27 cellular contexts compared by ENCODE assay signal in the genomic region with DNA sequence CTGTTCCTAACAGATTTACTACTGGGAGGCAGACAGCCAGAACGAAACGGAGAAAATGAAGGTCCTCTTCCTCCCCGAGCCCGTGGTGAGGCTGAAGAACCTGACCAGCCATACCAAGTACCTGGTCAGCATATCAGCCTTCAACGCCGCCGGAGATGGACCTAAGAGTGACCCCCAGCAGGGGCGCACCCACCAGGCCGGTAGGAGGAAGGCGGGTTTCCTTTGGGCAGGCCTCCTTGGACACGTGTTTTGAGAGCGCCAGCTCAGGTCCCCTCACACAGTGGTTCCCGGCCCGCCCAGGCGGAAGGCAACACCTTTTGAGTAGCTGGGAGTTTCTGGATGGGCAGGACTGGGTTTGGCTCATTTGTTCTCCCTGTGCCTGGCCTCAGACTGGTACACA.
"Had no signal": no experiment of that assay in that cellular context is flagged by ENCODE, and none has a peak within 500 bp of the region (broad histone marks: within the 10 kb centered on the region; RNA-seq: fewer than 3 reads in every experiment).

No MANE protein-coding gene starts in this region.

- H3K9me3 Mint-ChIP-seq: memory B cell; natural killer cell; stimulated activated effector memory CD8-positive, alpha-beta T cell treated with anti-CD3 and anti-CD28 coated beads, Interleukin-12 subunit alpha, Interleukin-12 subunit beta, amount 100 ng/mL, for 72 hours had no signal

- ATAC-seq: left ventricle myocardium superior; natural killer cell; sciatic nerve; stimulated activated effector memory CD8-positive, alpha-beta T cell treated with anti-CD3 and anti-CD28 coated beads, Interleukin-12 subunit alpha, Interleukin-12 subunit beta, amount 100 ng/mL, for 72 hours had no signal

- H3K27me3 ChIP-seq: colonic mucosa, right atrium auricular region, stomach, thyroid gland, uterus had no signal

- H3K4me1 ChIP-seq: colonic mucosa, parathyroid adenoma, prostate gland, right atrium auricular region, stomach, thyroid gland, uterus had no signal

- H3K4me2 ChIP-seq: smooth muscle cell had no signal

- H2AFZ ChIP-seq: parathyroid adenoma had no signal

- FAIRE-seq: frontal cortex had no signal

- H3K4me3 Mint-ChIP-seq: immature natural killer cell; memory B cell; natural killer cell; stimulated activated effector memory CD8-positive, alpha-beta T cell treated with anti-CD3 and anti-CD28 coated beads, Interleukin-12 subunit alpha, Interleukin-12 subunit beta, amount 100 ng/mL, for 72 hours had no signal

- DNase-seq: central memory CD4-positive, alpha-beta T cell; colonic mucosa; dermis blood vessel endothelial cell; effector memory CD4-positive, alpha-beta T cell; erythroblast; hypothalamus; immature natural killer cell; islet precursor cell; left ventricle myocardium superior; natural killer cell; occipital lobe; stimulated activated CD4-positive, alpha-beta T cell treated with anti-CD3 and anti-CD28 coated beads, Interleukin-2, amount 100 ng/mL, for 24 hours; stimulated activated CD4-positive, alpha-beta T cell treated with anti-CD3 and anti-CD28 coated beads, Interleukin-4, amount 100 ng/mL, for 24 hours; stimulated activated naive CD4-positive, alpha-beta T cell treated with Interleukin-2 at 50 U/mL for 16 hours; stomach; thyroid gland; trophoblast cell; uterus had no signal

- H3K4me1 Mint-ChIP-seq: immature natural killer cell; memory B cell; stimulated activated effector memory CD8-positive, alpha-beta T cell treated with anti-CD3 and anti-CD28 coated beads, Interleukin-12 subunit alpha, Interleukin-12 subunit beta, amount 100 ng/mL, for 72 hours had no signal

- H3K27ac ChIP-seq: colonic mucosa, parathyroid adenoma, prostate gland, right atrium auricular region, stomach, thyroid gland, uterus had no signal

- H3K79me2 ChIP-seq: parathyroid adenoma had no signal

- H3K36me3 Mint-ChIP-seq: immature natural killer cell; memory B cell; natural killer cell; stimulated activated effector memory CD8-positive, alpha-beta T cell treated with anti-CD3 and anti-CD28 coated beads, Interleukin-12 subunit alpha, Interleukin-12 subunit beta, amount 100 ng/mL, for 72 hours had no signal

- H3K9me3 ChIP-seq: colonic mucosa, prostate gland, right atrium auricular region, stomach, thyroid gland, uterus had no signal

- H3K4me3 ChIP-seq: colonic mucosa, lung, prostate gland, right atrium auricular region, smooth muscle cell, stomach, thyroid gland, uterus had no signal

- H3K27me3 Mint-ChIP-seq: memory B cell had no signal

- H3K36me3 ChIP-seq: colonic mucosa, prostate gland, right atrium auricular region, thyroid gland, uterus had no signal

- H3K27ac Mint-ChIP-seq: memory B cell; natural killer cell; stimulated activated effector memory CD8-positive, alpha-beta T cell treated with anti-CD3 and anti-CD28 coated beads, Interleukin-12 subunit alpha, Interleukin-12 subunit beta, amount 100 ng/mL, for 72 hours had no signal
